In the genomic region with DNA sequence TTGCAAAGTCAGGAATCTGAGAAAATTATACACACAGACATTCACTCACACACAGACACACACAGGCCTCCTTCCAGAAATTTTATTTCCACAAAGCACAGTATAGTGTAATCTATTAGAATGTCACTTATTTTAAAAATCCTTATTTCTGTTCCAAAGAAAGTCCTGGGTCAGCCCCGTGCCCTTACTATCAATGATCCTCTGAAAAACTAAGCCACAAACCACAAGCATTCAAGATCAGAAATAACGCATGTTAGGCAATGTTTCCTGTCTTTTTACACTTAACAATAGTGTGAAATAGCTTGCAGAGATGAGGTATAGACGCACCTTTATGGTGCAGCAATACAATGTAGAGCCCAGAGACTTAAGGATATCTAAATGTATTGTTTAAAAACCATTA, we compare ENCODE assay signal across 13 cellular contexts. TPM values are rescaled to one million over a fixed set of nuclear protein-coding genes. Genes with fewer than 3 reads are reported as not detected.
DNase-seq lines count a peak whose midpoint lies in the region; ATAC-seq and TF ChIP-seq lines count a peak whose summit lies in the region.
"Had no signal": no experiment of that assay in that cellular context is flagged by ENCODE, and none has a peak within 500 bp of the region (broad histone marks: within the 10 kb centered on the region; RNA-seq: fewer than 3 reads in every experiment).

No MANE protein-coding gene starts in this region.

- TF ChIP-seq CTCF in right atrium auricular region (IDR thresholded peaks at IDR 0.05) = no peak
- TF ChIP-seq CTCF in breast epithelium (IDR thresholded peaks at IDR 0.05) = no peak
- no peak for TF ChIP-seq CTCF in right lobe of liver (IDR thresholded peaks at IDR 0.05)
- TF ChIP-seq CTCF in uterus (IDR thresholded peaks at IDR 0.05) = no peak

- WGBS in right lobe of liver (ENCODE audit: insufficient coverage, low coverage, low lambda C conversion rate, missing lambda C conversion rate) = 21% methylated on average over 3 of the region's 3 CpGs

- H3K9me3 ChIP-seq in right atrium auricular region (no peaks in the 10 kb centered on the region), breast epithelium (no peaks in the 10 kb centered on the region), right lobe of liver (no peaks in the 10 kb centered on the region), uterus (no peaks in the 10 kb centered on the region)

- DNase-seq in right atrium auricular region (ENCODE audit: low spot score) (no peak), cardiac septum (ENCODE audit: low spot score) (no peak), breast epithelium (ENCODE audit: low spot score in 2 of 2) (no peak), right lobe of liver (no peak), uterus (no peak), RPMI8226 (no peak), NCI-H1436 treated with DMSO at 0.1 percent for 48 hours (lab: John Stamatoyannopoulos, UW) (no peak)
- DNase-seq: activated CD4-positive, CD25-positive, alpha-beta regulatory T cell; activated naive CD8-positive, alpha-beta T cell treated with anti-CD3 and anti-CD28 coated beads for 36 hours; H7; hypothalamus; NCI-H774 had no signal

- ATAC-seq in right lobe of liver = no peak
- no peak for ATAC-seq in GM21528 (IDR thresholded peaks at IDR 0.05; ENCODE audit: low FRiP score, unreplicated experiment)

- peak overlapping the region; percentile 89 to 98 for H3K27ac ChIP-seq in right atrium auricular region
- peak overlapping the region; percentile 16 to 85 for H3K27ac ChIP-seq in breast epithelium
- peak overlapping the region; percentile 36 to 76 (median 75) for H3K27ac ChIP-seq in right lobe of liver
- H3K27ac ChIP-seq in uterus = peak overlapping the region; percentile 80 to 85

- intact Hi-C loops in cardiac septum (cut with DNase I) (loop anchor here (1.0 kb wide), 1 partner anchor 26 kb away; a partner anchor contains a TSS), breast epithelium (cut with DNase I; ENCODE audit: low total_unique reads) (loop anchor here (10.0 kb wide), 1 partner anchor 61 kb away; no protein-coding TSS in a partner anchor), right lobe of liver (cut with DNase I) (no loop called here), uterus (cut with DNase I; ENCODE audit: low total_unique reads) (no loop called here)

- H3K4me3 ChIP-seq in right atrium auricular region (no peak overlapping the region), breast epithelium (no peak overlapping the region), right lobe of liver (no peak overlapping the region), uterus (no peak overlapping the region)

- H3K4me1 ChIP-seq in right atrium auricular region = peaks cover 0 to 75% of the 10 kb centered on the region in 2 donors
- peaks cover 1 to 29% of the 10 kb centered on the region in 2 donors for H3K4me1 ChIP-seq in breast epithelium
- H3K4me1 ChIP-seq in right lobe of liver = peaks cover 0 to 54% (median 30%) of the 10 kb centered on the region in 4 donors
- peaks cover 17 to 23% of the 10 kb centered on the region in 2 donors for H3K4me1 ChIP-seq in uterus

- H3K27me3 ChIP-seq in right atrium auricular region (no peaks in the 10 kb centered on the region), breast epithelium (no peaks in the 10 kb centered on the region), right lobe of liver (no peaks in the 10 kb centered on the region), uterus (no peaks in the 10 kb centered on the region)

- no peaks in the 10 kb centered on the region for H3K36me3 ChIP-seq in right atrium auricular region
- no peaks in the 10 kb centered on the region for H3K36me3 ChIP-seq in breast epithelium
- no peaks in the 10 kb centered on the region for H3K36me3 ChIP-seq in right lobe of liver
- no peaks in the 10 kb centered on the region for H3K36me3 ChIP-seq in uterus

- TF ChIP-seq POLR2A in breast epithelium (IDR thresholded peaks at IDR 0.05) (no peak), right lobe of liver (IDR thresholded peaks at IDR 0.05) (no peak), uterus (IDR thresholded peaks at IDR 0.05) (no peak)

RNA-seq across cellular contexts. Expression of a gene that starts 25.8 kb away (rescaled TPM):
- total RNA-seq in right atrium auricular region (10 to 100 TPM; 42.3 to 50.3 TPM), cardiac septum (52.3 TPM), breast epithelium (10 to 100 TPM; 19.5 to 92.4 (median 89.7) TPM), right lobe of liver (10 to 100 TPM; 17.3 to 31.2 (median 21.5) TPM), uterus (10 to 100 TPM; 16.7 to 44.0 (median 19.7) TPM)

Comparison
In these comparisons a context has a peak if more than half of its experiments do, and no peak if none do; other contexts are left out.
1. intact Hi-C loops: an anchor here in cardiac septum (1.0 kb wide) and breast epithelium (10.0 kb wide); none called in right lobe of liver and uterus.